In the genomic region with DNA sequence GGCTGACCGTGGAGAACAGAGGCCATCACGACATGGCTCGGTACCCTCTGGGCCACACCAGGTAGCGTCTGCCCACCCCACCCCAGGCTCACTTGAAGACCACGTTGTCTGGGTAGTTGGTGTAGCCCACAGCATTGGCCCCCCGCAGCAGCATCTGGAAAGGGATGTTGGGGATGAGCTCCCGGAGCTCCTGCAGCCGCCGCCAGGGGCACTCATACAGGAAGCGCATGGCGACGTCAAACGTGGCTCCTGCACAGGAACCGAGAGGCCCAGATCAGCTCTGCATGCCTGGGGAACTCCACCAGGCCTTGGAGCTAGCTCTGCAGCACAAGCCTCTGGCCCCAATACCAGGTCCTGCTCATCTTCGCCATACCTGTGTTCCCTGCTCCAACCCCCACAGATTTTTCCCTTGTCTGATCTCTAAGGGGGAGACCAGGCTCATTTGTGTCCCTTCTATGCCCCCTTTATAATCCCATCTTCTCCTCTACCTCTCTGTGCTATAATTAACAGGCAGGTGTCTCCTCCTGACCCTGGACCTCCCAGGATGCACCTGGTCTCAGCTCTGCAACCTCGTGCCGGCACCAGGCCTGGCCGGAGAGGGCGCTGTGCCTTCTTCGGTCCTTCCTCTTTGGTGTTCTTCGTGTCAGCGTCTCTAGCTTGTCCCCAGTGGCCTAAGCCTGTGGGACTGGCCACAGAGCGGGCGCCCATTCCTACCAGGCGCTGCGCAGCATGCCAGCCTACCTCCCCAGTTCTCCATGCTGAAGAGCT, we compare ENCODE assay signal across 11 cellular contexts. TPM values are rescaled to one million over a fixed set of nuclear protein-coding genes. Genes with fewer than 3 reads are reported as not detected.
DNase-seq lines count a peak whose midpoint lies in the region; ATAC-seq and TF ChIP-seq lines count a peak whose summit lies in the region.
"Had no signal": no experiment of that assay in that cellular context is flagged by ENCODE, and none has a peak within 500 bp of the region (broad histone marks: within the 10 kb centered on the region; RNA-seq: fewer than 3 reads in every experiment).

No MANE protein-coding gene starts in this region.

- no peaks in the 10 kb centered on the region for H3K9me3 ChIP-seq in spleen
- H3K9me3 ChIP-seq: left ventricle myocardium inferior had no signal

- H3K36me3 ChIP-seq in spleen = peaks cover 0 to 27% (median 11%) of the 10 kb centered on the region in 6 donors

- no peaks in the 10 kb centered on the region for H3K27me3 ChIP-seq in spleen (replicated peaks in 1 of 7)

- TF ChIP-seq CTCF in astrocyte of the spinal cord (IDR thresholded peaks at IDR 0.05; ENCODE audit: low read depth, low read length) (peak; percentile 9), spleen (IDR thresholded peaks at IDR 0.05 in 8 of 11, conservative IDR thresholded peaks at IDR 0.05 in 3 of 11) (peak in 2 of 11 experiments; percentile 10 to 19)

- in situ Hi-C loops in astrocyte of the spinal cord (cut with HindIII; ENCODE audit: low sequenced_read_pairs) = no loop called here

- peak; percentile 69 for DNase-seq in activated effector memory CD4-positive, alpha-beta T cell treated with anti-CD3 and anti-CD28 coated beads, Interleukin-2, amount 50 U/mL, for 16 hours
- no peak for DNase-seq in activated effector memory CD4-positive, alpha-beta T cell treated with Interleukin-2 at 50 U/mL for 16 hours
- peak; percentile 17 for DNase-seq in Jurkat, Clone E6-1 (ENCODE audit: low read depth, low spot score)
- no peak for DNase-seq in astrocyte of the spinal cord (ENCODE audit: low read depth, low spot score)
- DNase-seq in spleen = peak; percentile 64
- DNase-seq in HT-29 (ENCODE audit: low spot score) = no peak
- no peak for DNase-seq in NK-92 treated with Interleukin-12 subunit alpha and Interleukin-12 subunit beta, amount 100 ng/mL, for 24 hours (lab: John Stamatoyannopoulos, UW)
- DNase-seq: activated CD8-positive, alpha-beta memory T cell treated with anti-CD3 and anti-CD28 coated beads, Interleukin-2, amount 50 U/mL, for 48 hours; COR-L47; left ventricle myocardium inferior had no signal

- no peak for ATAC-seq in HG03039 (IDR thresholded peaks at IDR 0.05; ENCODE audit: unreplicated experiment)

- 55 to 69% (median 63%) methylated on average over 25 to 26 of the region's 26 CpGs for WGBS in spleen, 5 donors

- no peak for TF ChIP-seq POLR2A in spleen (IDR thresholded peaks at IDR 0.05)

- no peak overlapping the region for H3K4me3 ChIP-seq in Jurkat, Clone E6-1 (ENCODE audit: low read length)
- H3K4me3 ChIP-seq in astrocyte of the spinal cord (ENCODE audit: low read depth, low read length) = no peak overlapping the region
- no peak overlapping the region for H3K4me3 ChIP-seq in spleen
- H3K4me3 ChIP-seq: left ventricle myocardium inferior had no signal

- H3K4me1 ChIP-seq in spleen = peaks cover 5 to 28% (median 16%) of the 10 kb centered on the region in 6 donors

- intact Hi-C loops in spleen (cut with DNase I; ENCODE audit: low total_unique reads) = no loop called here

- no peak overlapping the region for H3K27ac ChIP-seq in spleen
- H3K27ac ChIP-seq: left ventricle myocardium inferior had no signal

RNA-seq across cellular contexts. Expression of gene LRFN4, which starts 5.0 kb away (rescaled TPM):
- polyA plus RNA-seq in Jurkat, Clone E6-1 (2012; ENCODE audit: insufficient read depth, insufficient read length) = 28.2 TPM
- 10 to 100 TPM in 2 of 7 donors, 1 to 10 TPM in 5; 3.3 to 10.3 (median 8.0) TPM for total RNA-seq in spleen
- polyA plus RNA-seq in spleen = 10 to 100 TPM in 1 of 3 donors, 1 to 10 TPM in 2; 3.9 to 12.0 (median 7.9) TPM
- total RNA-seq in HT-29 (2014; rRNA removed; shearing (Covaris generic)) = 122 and 124 TPM in 2 replicates

RNA-seq across cellular contexts. Expression of gene RCE1, which starts 8.6 kb away (rescaled TPM):
- 35.1 TPM for polyA plus RNA-seq in Jurkat, Clone E6-1 (2012; ENCODE audit: insufficient read depth, insufficient read length)
- 10 to 100 TPM; 14.5 to 27.9 (median 18.1) TPM for total RNA-seq in spleen
- 10 to 100 TPM; 10.0 to 19.3 (median 14.2) TPM for polyA plus RNA-seq in spleen
- 122 and 138 TPM in 2 replicates for total RNA-seq in HT-29 (2014; rRNA removed; shearing (Covaris generic))

Comparison
In these comparisons a context has a peak if more than half of its experiments do, and no peak if none do; other contexts are left out.
1. DNase-seq: peak in activated effector memory CD4-positive, alpha-beta T cell treated with anti-CD3 and anti-CD28 coated beads, Interleukin-2, amount 50 U/mL, for 16 hours (single experiment), Jurkat, Clone E6-1 (single experiment) and spleen (single experiment); none in activated effector memory CD4-positive, alpha-beta T cell treated with Interleukin-2 at 50 U/mL for 16 hours (single experiment), astrocyte of the spinal cord (single experiment), HT-29 (single experiment) and NK-92 treated with Interleukin-12 subunit alpha and Interleukin-12 subunit beta, amount 100 ng/mL, for 24 hours (single experiment).
2. RNA of gene LRFN4, which starts 5.0 kb away (total RNA-seq): 122 to 124 TPM in HT-29; 3.3 to 10.3 TPM in spleen; every median in the first group is over 10 times any median in the second.